In genomic region chr10:127277063-127277462, GRCh38 we compare ENCODE assay signal across 34 cellular contexts.
"Had no signal": no experiment of that assay in that cellular context is flagged by ENCODE, and none has a peak within 500 bp of the region (broad histone marks: within the 10 kb centered on the region; RNA-seq: fewer than 3 reads in every experiment).

No MANE protein-coding gene starts in this region.

- H3K9me3 Mint-ChIP-seq: activated B cell treated with CpG ODN at 0.5 μM for 24 hours; activated CD8-positive, alpha-beta T cell treated with anti-CD3 and anti-CD28 coated beads for 36 hours; activated naive CD4-positive, alpha-beta T cell treated with anti-CD3 and anti-CD28 coated beads, Interleukin-2, amount 50 U/mL, for 24 hours; activated naive CD8-positive, alpha-beta T cell treated with anti-CD3 and anti-CD28 coated beads for 36 hours; activated naive CD8-positive, alpha-beta T cell treated with anti-CD3 and anti-CD28 coated beads, Interleukin-2, amount 50 U/mL, for 24 hours; activated T-cell treated with anti-CD3 and anti-CD28 coated beads, Interleukin-2, amount 50 U/mL, for 4 hours; activated T-helper 17 cell treated with anti-CD3 and anti-CD28 coated beads, Interleukin-2, amount 50 U/mL, for 72 hours; central memory CD8-positive, alpha-beta T cell; T-helper 2 cell treated with Interferon-gamma antibody and Interleukin-4, amounts not matched to agents 5 μg/mL and 100 μg/mL, for 36 hours had no signal

- H3K4me1 Mint-ChIP-seq: activated B cell treated with CpG ODN at 0.5 μM for 24 hours; activated naive CD4-positive, alpha-beta T cell treated with anti-CD3 and anti-CD28 coated beads, Interleukin-2, amount 50 U/mL, for 24 hours; activated naive CD8-positive, alpha-beta T cell treated with anti-CD3 and anti-CD28 coated beads for 36 hours; activated naive CD8-positive, alpha-beta T cell treated with anti-CD3 and anti-CD28 coated beads, Interleukin-2, amount 50 U/mL, for 24 hours had no signal

- H3K36me3 Mint-ChIP-seq: activated naive CD4-positive, alpha-beta T cell treated with anti-CD3 and anti-CD28 coated beads, Interleukin-2, amount 50 U/mL, for 24 hours; activated naive CD8-positive, alpha-beta T cell treated with anti-CD3 and anti-CD28 coated beads for 36 hours had no signal

- H3K27ac Mint-ChIP-seq: activated B cell treated with CpG ODN at 0.5 μM for 24 hours; activated CD8-positive, alpha-beta T cell treated with anti-CD3 and anti-CD28 coated beads for 36 hours; activated naive CD4-positive, alpha-beta T cell treated with anti-CD3 and anti-CD28 coated beads, Interleukin-2, amount 50 U/mL, for 24 hours; activated naive CD8-positive, alpha-beta T cell treated with anti-CD3 and anti-CD28 coated beads for 36 hours; activated naive CD8-positive, alpha-beta T cell treated with anti-CD3 and anti-CD28 coated beads, Interleukin-2, amount 50 U/mL, for 24 hours; activated T-helper 17 cell treated with anti-CD3 and anti-CD28 coated beads, Interleukin-2, amount 50 U/mL, for 72 hours; dendritic cell treated with granulocyte-macrophage colony-stimulating factor and Interleukin-4, amounts not matched to agents 40 ng/mL and 50 ng/mL, for 4 days; endodermal cell; T-helper 17 cell; T-helper 2 cell treated with Interferon-gamma antibody and Interleukin-4, amounts not matched to agents 5 μg/mL and 100 μg/mL, for 36 hours had no signal

- H3K27ac ChIP-seq: adrenal gland, ascending aorta, brain microvascular endothelial cell, coronary artery, dorsolateral prefrontal cortex, WERI-Rb-1 had no signal

- FAIRE-seq: bronchial epithelial cell, frontal cortex had no signal

- ATAC-seq: activated CD4-positive, CD25-positive, alpha-beta regulatory T cell treated with anti-CD3 and anti-CD28 coated beads, Interleukin-2, amount 50 U/mL, for 24 hours; activated CD8-positive, alpha-beta T cell treated with anti-CD3 and anti-CD28 coated beads for 36 hours; activated naive CD8-positive, alpha-beta T cell treated with anti-CD3 and anti-CD28 coated beads, Interleukin-2, amount 50 U/mL, for 24 hours; activated T-cell treated with anti-CD3 and anti-CD28 coated beads, Interleukin-2, amount 50 U/mL, for 4 hours; activated T-helper 17 cell treated with anti-CD3 and anti-CD28 coated beads, Interleukin-2, amount 50 U/mL, for 72 hours; esophagus mucosa; T-helper 17 cell had no signal

- H3K4me1 ChIP-seq: adrenal gland, ascending aorta had no signal

- H3K27me3 Mint-ChIP-seq: activated B cell treated with CpG ODN at 0.5 μM for 24 hours; activated naive CD4-positive, alpha-beta T cell treated with anti-CD3 and anti-CD28 coated beads, Interleukin-2, amount 50 U/mL, for 24 hours; central memory CD8-positive, alpha-beta T cell; dendritic cell treated with granulocyte-macrophage colony-stimulating factor and Interleukin-4, amounts not matched to agents 40 ng/mL and 50 ng/mL, for 4 days had no signal

- H3K36me3 ChIP-seq: adrenal gland, WERI-Rb-1 had no signal

- H3K4me3 ChIP-seq: adrenal gland, ascending aorta, coronary artery, dorsolateral prefrontal cortex had no signal

- H3K4me3 Mint-ChIP-seq: activated B cell treated with CpG ODN at 0.5 μM for 24 hours; activated CD8-positive, alpha-beta T cell treated with anti-CD3 and anti-CD28 coated beads for 36 hours; activated naive CD4-positive, alpha-beta T cell treated with anti-CD3 and anti-CD28 coated beads, Interleukin-2, amount 50 U/mL, for 24 hours; activated naive CD8-positive, alpha-beta T cell treated with anti-CD3 and anti-CD28 coated beads for 36 hours; activated naive CD8-positive, alpha-beta T cell treated with anti-CD3 and anti-CD28 coated beads, Interleukin-2, amount 50 U/mL, for 24 hours; activated T-cell treated with anti-CD3 and anti-CD28 coated beads, Interleukin-2, amount 50 U/mL, for 4 hours; activated T-helper 17 cell treated with anti-CD3 and anti-CD28 coated beads, Interleukin-2, amount 50 U/mL, for 72 hours; central memory CD8-positive, alpha-beta T cell; dendritic cell treated with granulocyte-macrophage colony-stimulating factor and Interleukin-4, amounts not matched to agents 40 ng/mL and 50 ng/mL, for 4 days; endodermal cell; T-helper 17 cell; T-helper 2 cell treated with Interferon-gamma antibody and Interleukin-4, amounts not matched to agents 5 μg/mL and 100 μg/mL, for 36 hours had no signal

- H3K27me3 ChIP-seq: adrenal gland, ascending aorta, brain microvascular endothelial cell, dorsolateral prefrontal cortex had no signal

- H3K9me3 ChIP-seq: adrenal gland, ascending aorta had no signal

- DNase-seq: activated B cell treated with CpG ODN at 0.5 μM for 24 hours; activated CD4-positive, alpha-beta T cell treated with anti-CD3 and anti-CD28 coated beads for 48 hours; activated CD4-positive, alpha-beta T cell treated with anti-CD3 and anti-CD28 coated beads, Interleukin-2, amount 50 U/mL, for 1 hour; activated CD4-positive, alpha-beta T cell treated with anti-CD3 and anti-CD28 coated beads, Interleukin-2, amount 50 U/mL, for 48 hours; activated CD8-positive, alpha-beta memory T cell treated with anti-CD3 and anti-CD28 coated beads for 24 hours; activated CD8-positive, alpha-beta T cell treated with anti-CD3 and anti-CD28 coated beads for 36 hours; activated effector memory CD4-positive, alpha-beta T cell treated with Interleukin-2 at 50 U/mL for 16 hours; activated gamma-delta T cell treated with Interleukin-2 at 50 U/mL for 16 hours; activated naive CD4-positive, alpha-beta T cell treated with Interleukin-2 at 50 U/mL for 16 hours; activated naive CD8-positive, alpha-beta T cell treated with anti-CD3 and anti-CD28 coated beads for 36 hours; activated naive CD8-positive, alpha-beta T cell treated with anti-CD3 and anti-CD28 coated beads, Interleukin-2, amount 50 U/mL, for 24 hours; activated T-cell treated with anti-CD3 and anti-CD28 coated beads, Interleukin-2, amount 50 U/mL, for 4 hours; adrenal gland; brain microvascular endothelial cell; dorsolateral prefrontal cortex; effector memory CD4-positive, alpha-beta T cell; endodermal cell; foreskin fibroblast; head of caudate nucleus; T-helper 1 cell; T-helper 17 cell; T1000; WERI-Rb-1 had no signal
